Comparison of ENCODE assay signal across 8 cellular contexts in the genomic region with DNA sequence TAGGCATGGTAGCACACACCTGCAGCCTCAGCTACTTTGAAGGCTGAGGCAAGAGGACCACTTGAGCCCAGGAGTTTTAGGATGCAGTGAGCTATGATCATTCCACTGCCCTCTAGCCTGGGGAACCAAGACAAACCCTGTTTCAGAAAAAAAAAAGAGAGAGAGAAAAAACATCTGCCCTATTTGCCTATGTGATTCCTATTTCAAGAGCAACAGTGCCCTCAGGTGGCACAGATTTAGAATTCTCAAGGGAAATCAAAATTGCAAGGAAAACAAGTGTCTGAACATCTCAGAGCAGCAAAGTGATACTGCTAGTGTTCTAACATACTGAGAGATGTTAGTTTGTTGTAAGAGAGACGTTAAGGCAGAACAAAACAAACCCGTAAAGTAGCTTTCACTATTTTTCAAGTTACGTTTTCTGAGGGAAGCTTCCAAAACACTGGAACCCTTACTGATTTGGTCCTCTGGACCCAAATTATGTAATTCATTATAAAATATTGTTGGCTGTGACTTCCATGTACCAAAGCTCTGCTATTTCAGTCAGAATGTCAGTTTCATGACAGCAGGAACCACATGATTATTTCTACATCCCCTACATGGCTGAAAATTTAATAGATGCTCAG. TPM values are rescaled to one million over a fixed set of nuclear protein-coding genes. Genes with fewer than 3 reads are reported as not detected.
A peak's percentile ranks its signal among the peaks of the same experiment; 100 is the strongest.
DNase-seq lines count a peak whose midpoint lies in the region; ATAC-seq and TF ChIP-seq lines count a peak whose summit lies in the region.

No MANE protein-coding gene starts in this region.

- TF ChIP-seq CTCF in GM12872 (IDR thresholded peaks at IDR 0.05; ENCODE audit: insufficient read depth, low read depth, low read length) (peak; percentile 62), SU-DHL-6 (IDR thresholded peaks at IDR 0.05; ENCODE audit: insufficient read depth, low read length, poor library complexity, severe bottlenecking) (peak; percentile 21), cardiac fibroblast (IDR thresholded peaks at IDR 0.05; ENCODE audit: low read depth, low read length) (peak; percentile 42)

- ATAC-seq in HG02610 (IDR thresholded peaks at IDR 0.05; ENCODE audit: unreplicated experiment), result peak; percentile 59
- peak; percentile 31 for ATAC-seq in aorta (ENCODE audit: low FRiP score)

- 31 to 48% methylated on average over 3 of the region's 3 CpGs for WGBS in aorta, 2 donors

- H3F3A ChIP-seq in SU-DHL-6 (ENCODE audit: insufficient read depth), result no peaks in the 10 kb centered on the region

- H2AFZ ChIP-seq in ACC112 (ENCODE audit: low read length, unreplicated experiment), result no peak overlapping the region
- H2AFZ ChIP-seq in SU-DHL-6 (ENCODE audit: low read depth, low read length, severe bottlenecking), result no peak overlapping the region

- no peaks in the 10 kb centered on the region for H3K9me3 ChIP-seq in SU-DHL-6 (ENCODE audit: insufficient read depth, low read length)
- H3K9me3 ChIP-seq in aorta (ENCODE audit: control insufficient read depth, low read length), result no peaks in the 10 kb centered on the region

- H3K27ac ChIP-seq in ACC112 (ENCODE audit: low read depth, low read length) (peak overlapping the region; percentile 51; the same call in 1 of the 2 replicates), SU-DHL-6 (ENCODE audit: low read depth, low read length) (no peak overlapping the region), aorta (ENCODE audit: low read depth in 1 of 2, low read length in 2 of 2) (no peak overlapping the region)

- peaks cover 4% of the 10 kb centered on the region for H3K79me2 ChIP-seq in ACC112 (ENCODE audit: control insufficient read depth, insufficient read depth, low read length, unreplicated experiment)
- H3K79me2 ChIP-seq in SU-DHL-6 (ENCODE audit: insufficient read depth, low read length), result no peaks in the 10 kb centered on the region

- no peak overlapping the region for H3K9ac ChIP-seq in SU-DHL-6 (ENCODE audit: low read length)

- intact Hi-C loops in aorta (cut with DNase I), result loop anchor here in 1 of 2 donors (10.0 kb wide), 3 partner anchors 267 to 747 kb away; partner anchors contain the start of genes SLC39A8 and UBE2D3

- no peak overlapping the region for H3K4me2 ChIP-seq in SU-DHL-6 (ENCODE audit: low read depth, low read length, poor library complexity, severe bottlenecking)

- peak overlapping the region; percentile 67 for H3K4me3 ChIP-seq in ACC112 (ENCODE audit: low read depth, low read length)
- no peak overlapping the region for H3K4me3 ChIP-seq in SU-DHL-6 (ENCODE audit: insufficient read depth, low read length, poor library complexity, severe bottlenecking)
- H3K4me3 ChIP-seq in cardiac fibroblast (replicated peaks in 1 of 2; ENCODE audit: low read depth in 2 of 2, low read length in 2 of 2), result no peak overlapping the region
- no peak overlapping the region for H3K4me3 ChIP-seq in aorta (ENCODE audit: low read length in 2 of 2)

- no peaks in the 10 kb centered on the region for H4K20me1 ChIP-seq in SU-DHL-6 (ENCODE audit: low read depth, low read length)

- no peaks in the 10 kb centered on the region for H3K9me2 ChIP-seq in SU-DHL-6 (replicated peaks; ENCODE audit: insufficient read depth, low read length)

- H3K27me3 ChIP-seq in ACC112 (ENCODE audit: insufficient read depth, low read length), result no peaks in the 10 kb centered on the region
- H3K27me3 ChIP-seq in SU-DHL-6 (ENCODE audit: low read length), result no peaks in the 10 kb centered on the region
- H3K27me3 ChIP-seq in aorta (ENCODE audit: control insufficient read depth in 1 of 2, insufficient read depth in 2 of 2, low read length in 1 of 2), result no peaks in the 10 kb centered on the region

- DNase-seq in NAMALWA (ENCODE audit: low spot score), result peak; percentile 93
- DNase-seq in cardiac fibroblast (ENCODE audit: low read depth in 2 of 2), result peak; percentile 82 to 85
- peak; percentile 79 to 82 for DNase-seq in lung microvascular endothelial cell (ENCODE audit: low read depth in 2 of 2)
- DNase-seq in aorta, result no peak

- H3K4me1 ChIP-seq in ACC112 (ENCODE audit: control insufficient read depth, insufficient read depth, low read length, unreplicated experiment) (peaks cover 15% of the 10 kb centered on the region), aorta (ENCODE audit: control insufficient read depth in 1 of 2, insufficient read depth in 2 of 2, low read length in 2 of 2) (peaks cover 0 to 4% of the 10 kb centered on the region in 2 donors)

- H3K36me3 ChIP-seq in ACC112 (ENCODE audit: insufficient read depth, low read length) (peaks cover 16% of the 10 kb centered on the region; the same call in 1 of the 2 replicates), SU-DHL-6 (ENCODE audit: low read length) (no peaks in the 10 kb centered on the region), aorta (ENCODE audit: control insufficient read depth in 1 of 2, insufficient read depth in 2 of 2, low read length in 1 of 2) (peaks cover 6 to 8% of the 10 kb centered on the region in 2 donors)

RNA-seq across cellular contexts. Expression of gene BDH2, which starts 7.9 kb away (rescaled TPM):
- total RNA-seq in lung microvascular endothelial cell (18.1 TPM in 2 replicates), aorta (10 to 100 TPM; 44.1 to 63.8 TPM)
- 100 to 1,000 TPM in 1 of 2 donors, 10 to 100 TPM in 1; 67.2 to 120 TPM for polyA plus RNA-seq in aorta

RNA-seq across cellular contexts. Expression of gene SLC9B2, which starts 15.2 kb away (rescaled TPM):
- 14.3 and 15.0 TPM in 2 replicates for total RNA-seq in lung microvascular endothelial cell
- total RNA-seq in aorta, result 10 to 100 TPM; 17.0 to 25.2 TPM
- 1 to 10 TPM; 6.1 to 7.9 TPM for polyA plus RNA-seq in aorta

Comparison
In these comparisons a context has a peak if more than half of its experiments do, and no peak if none do; other contexts are left out.
1. DNase-seq: peak in NAMALWA (single experiment), cardiac fibroblast (2 of 2) and lung microvascular endothelial cell (2 of 2); none in aorta (0 of 2).
2. Peak in every context shown above with its lines, with median percentiles within 50 percentile points of each other: CTCF ChIP-seq.